Comparison of ENCODE assay signal across 8 cellular contexts in genomic region chr2:227238242-227239237, GRCh38.
DNase-seq lines count a peak whose midpoint lies in the region; ATAC-seq and TF ChIP-seq lines count a peak whose summit lies in the region.

No MANE protein-coding gene starts in this region.

- DNase-seq in COR-L47 (lab: John Stamatoyannopoulos, UW) = peak; percentile 22
- peak; percentile 71 for DNase-seq in NAMALWA (ENCODE audit: low spot score)
- peak; percentile 28 for DNase-seq in activated CD4-positive, CD25-positive, alpha-beta regulatory T cell treated with anti-CD3 and anti-CD28 coated beads, Interleukin-2, amount 50 U/mL, for 16 hours (ENCODE audit: low read depth, low spot score)
- DNase-seq in cerebellar cortex (ENCODE audit: low spot score) = peak; percentile 61
- DNase-seq in left lung = peak in 1 of 2 donors; percentile 60
- peak; percentile 8 to 42 (median 9) for DNase-seq in stimulated activated CD4-positive, alpha-beta T cell treated with anti-CD3 and anti-CD28 coated beads, TNF-alpha, amount 100 ng/mL, for 1 hour (ENCODE audit: low read depth in 3 of 3, low spot score in 1 of 3)
- DNase-seq in T1000 (lab: John Stamatoyannopoulos, UW) = no peak

- no peak overlapping the region for H3K4me3 ChIP-seq in left lung

- H3K9me3 ChIP-seq in left lung = no peaks in the 10 kb centered on the region

- no peaks in the 10 kb centered on the region for H3K4me1 ChIP-seq in left lung

- H3K27ac ChIP-seq in left lung = no peak overlapping the region

- H3K36me3 ChIP-seq in left lung = no peaks in the 10 kb centered on the region

- intact Hi-C loops in left lung (cut with DNase I) = loop anchor here in 1 of 2 donors (10.0 kb wide), 1 partner anchor 104 kb away; no protein-coding TSS in a partner anchor

- ATAC-seq in GM21360 (IDR thresholded peaks at IDR 0.05; ENCODE audit: unreplicated experiment) (peak; percentile 71), left lung (peak; percentile 85)

- no peaks in the 10 kb centered on the region for H3K27me3 ChIP-seq in left lung

- peak; percentile 89 to 91 for TF ChIP-seq CTCF in left lung (IDR thresholded peaks at IDR 0.05)
